In the genomic region with DNA sequence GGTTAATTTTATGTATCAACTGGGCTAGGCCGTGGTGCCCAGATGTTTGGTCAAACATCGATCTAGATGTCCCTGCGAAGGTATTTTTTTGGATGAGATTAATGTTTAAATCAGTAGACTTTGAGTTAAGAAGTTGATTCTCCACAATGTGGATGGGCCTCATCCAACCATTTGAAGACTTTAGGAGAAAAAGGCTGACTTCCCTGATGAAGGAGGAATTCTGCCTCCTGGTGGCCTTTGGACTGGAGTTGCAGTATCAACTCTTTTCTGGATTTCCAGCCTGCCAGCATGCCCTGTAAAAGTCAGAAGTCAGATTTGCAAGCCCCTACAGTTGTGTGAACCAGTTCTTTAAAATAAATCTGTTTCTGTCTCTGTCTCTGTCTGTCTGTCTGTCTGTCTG, we compare ENCODE assay signal across 9 cellular contexts.
DNase-seq lines count a peak whose midpoint lies in the region; ATAC-seq, FAIRE-seq and TF ChIP-seq lines count a peak whose summit lies in the region.
"Had no signal": no experiment of that assay in that cellular context is flagged by ENCODE, and none has a peak within 500 bp of the region (broad histone marks: within the 10 kb centered on the region; RNA-seq: fewer than 3 reads in every experiment).

No MANE protein-coding gene starts in this region.

- no peaks in the 10 kb centered on the region for H4K20me1 ChIP-seq in K562 (replicated peaks; ENCODE audit: control insufficient read depth, insufficient read depth, low read length)

- H3K27me3 Mint-ChIP-seq in natural killer cell treated with Interleukin-12 subunit alpha and Interleukin-12 subunit beta and Interleukin-15 and Interleukin-18, amount 100 ng/mL, for 72 hours, result peaks cover 16 to 37% of the 10 kb centered on the region in 2 donors
- H3K27me3 Mint-ChIP-seq: stimulated activated naive CD8-positive, alpha-beta T cell treated with anti-CD3 and anti-CD28 coated beads, Interleukin-15, Interleukin-2, amounts not matched to agents 100 ng/mL and 50 ng/mL, for 24 hours had no signal

- H3K4me1 Mint-ChIP-seq in natural killer cell treated with Interleukin-12 subunit alpha and Interleukin-12 subunit beta and Interleukin-15 and Interleukin-18, amount 100 ng/mL, for 72 hours (ENCODE audit: low read depth in 2 of 2), result no peaks in the 10 kb centered on the region

- TF ChIP-seq CTCF in AG10803 (conservative IDR thresholded peaks at IDR 0.05; ENCODE audit: low read length) (peak; percentile 66), K562 (IDR thresholded peaks at IDR 0.05 in 2 of 3, conservative IDR thresholded peaks at IDR 0.05 in 1 of 3; ENCODE audit: insufficient read depth in 2 of 3, low read depth in 1 of 3, low read length in 3 of 3) (peak; percentile 51 to 70 (median 58); a peak in 5 of 6 replicates), right lobe of liver (IDR thresholded peaks at IDR 0.05) (peak; percentile 28 to 53 (median 36))

- no peak overlapping the region for H3K27ac ChIP-seq in K562 (ENCODE audit: extremely low read depth, low read depth, low read length)
- no peak overlapping the region for H3K27ac ChIP-seq in right lobe of liver

- H3K4me1 ChIP-seq in K562 (replicated peaks in 1 of 2; ENCODE audit: control insufficient read depth in 2 of 2, insufficient read depth in 2 of 2, low read length in 2 of 2) (peaks cover 3 to 13% of the 10 kb centered on the region in 2 experiments; a peak in 2 of 5 replicates), right lobe of liver (peaks cover 0 to 8% (median 0%) of the 10 kb centered on the region in 4 donors)

- H3K27ac Mint-ChIP-seq in natural killer cell treated with Interleukin-12 subunit alpha and Interleukin-12 subunit beta and Interleukin-15 and Interleukin-18, amount 100 ng/mL, for 72 hours, result no peak overlapping the region
- H3K27ac Mint-ChIP-seq: stimulated activated naive CD8-positive, alpha-beta T cell treated with anti-CD3 and anti-CD28 coated beads, Interleukin-15, Interleukin-2, amounts not matched to agents 100 ng/mL and 50 ng/mL, for 24 hours had no signal

- no peaks in the 10 kb centered on the region for H3K9me3 ChIP-seq in K562 (replicated peaks; ENCODE audit: control insufficient read depth, insufficient read depth, low read depth, low read length)
- no peaks in the 10 kb centered on the region for H3K9me3 ChIP-seq in right lobe of liver

- H3K27me3 ChIP-seq in K562 (ENCODE audit: control insufficient read depth in 2 of 2, insufficient read depth in 2 of 2, low read length in 2 of 2) (peaks cover 0 to 10% of the 10 kb centered on the region in 2 experiments; a peak in 2 of 5 replicates), right lobe of liver (no peaks in the 10 kb centered on the region)

- peak; percentile 70 for ATAC-seq in K562
- ATAC-seq in right lobe of liver, result peak in 2 of 4 donors; percentile 25 to 39
- no peak for ATAC-seq in HG03135 (IDR thresholded peaks at IDR 0.05; ENCODE audit: unreplicated experiment)
- ATAC-seq in natural killer cell treated with Interleukin-12 subunit alpha and Interleukin-12 subunit beta and Interleukin-15 and Interleukin-18, amount 100 ng/mL, for 72 hours, result no peak
- ATAC-seq in HG03039 (IDR thresholded peaks at IDR 0.05; ENCODE audit: unreplicated experiment), result no peak

- H3K9ac ChIP-seq in K562 (ENCODE audit: insufficient read depth in 1 of 2, low read depth in 2 of 2, low read length in 2 of 2), result no peak overlapping the region

- H3K36me3 ChIP-seq in K562 (ENCODE audit: control insufficient read depth, insufficient read depth, low read length), result no peaks in the 10 kb centered on the region
- H3K36me3 ChIP-seq in right lobe of liver, result no peaks in the 10 kb centered on the region

- in situ Hi-C loops in K562 (cut with MboI), result loop anchor here (5.0 kb wide), 1 partner anchor 145 kb away; no protein-coding TSS in a partner anchor

- POLR2A ChIA-PET in K562 (lab: Yijun Ruan, JAX), result no interaction called here

- no peaks in the 10 kb centered on the region for H3K9me1 ChIP-seq in K562 (ENCODE audit: control insufficient read depth, insufficient read depth, low read length)

- 4% methylated on average over 3 of the region's 3 CpGs for WGBS in K562 (ENCODE audit: insufficient coverage, low coverage, missing lambda C conversion rate)
- 73% methylated on average over 3 of the region's 3 CpGs for WGBS in right lobe of liver (ENCODE audit: insufficient coverage, low coverage, low lambda C conversion rate, missing lambda C conversion rate)

- no peaks in the 10 kb centered on the region for H3K9me3 Mint-ChIP-seq in natural killer cell treated with Interleukin-12 subunit alpha and Interleukin-12 subunit beta and Interleukin-15 and Interleukin-18, amount 100 ng/mL, for 72 hours

- no peak for TF ChIP-seq EP300 in K562 (IDR thresholded peaks at IDR 0.05; ENCODE audit: low read length)

- FAIRE-seq in K562 (lab: Jason Lieb, UNC), result peak; percentile 84

- no peak overlapping the region for H3K4me3 Mint-ChIP-seq in natural killer cell treated with Interleukin-12 subunit alpha and Interleukin-12 subunit beta and Interleukin-15 and Interleukin-18, amount 100 ng/mL, for 72 hours
- H3K4me3 Mint-ChIP-seq: stimulated activated naive CD8-positive, alpha-beta T cell treated with anti-CD3 and anti-CD28 coated beads, Interleukin-15, Interleukin-2, amounts not matched to agents 100 ng/mL and 50 ng/mL, for 24 hours had no signal

- H3K36me3 Mint-ChIP-seq in natural killer cell treated with Interleukin-12 subunit alpha and Interleukin-12 subunit beta and Interleukin-15 and Interleukin-18, amount 100 ng/mL, for 72 hours, result no peaks in the 10 kb centered on the region

- no TSS peak for BruUV-seq in K562 (replicated peaks; lab: Mats Ljungman, UMichigan)

- peak; percentile 56 for DNase-seq in AG10803 (ENCODE audit: low read depth)
- DNase-seq in HT1080 (ENCODE audit: low read depth), result peak; percentile 5
- peak; percentile 26 to 51 (median 36) for DNase-seq in K562 (ENCODE audit: extremely low read depth in 1 of 4, low spot score in 3 of 4)
- DNase-seq in right lobe of liver, result no peak
- DNase-seq in natural killer cell treated with Interleukin-12 subunit alpha and Interleukin-12 subunit beta and Interleukin-15 and Interleukin-18, amount 100 ng/mL, for 72 hours (ENCODE audit: low spot score), result no peak
- DNase-seq in central memory CD4-positive, alpha-beta T cell, result no peak

- no peak overlapping the region for H3K4me2 ChIP-seq in K562 (ENCODE audit: insufficient read depth, low read length)

- no peaks in the 10 kb centered on the region for H3K79me2 ChIP-seq in K562 (ENCODE audit: control insufficient read depth, insufficient read depth, low read length)

- H2AFZ ChIP-seq in K562 (ENCODE audit: low read depth, low read length), result no peak overlapping the region

- TF ChIP-seq POLR2A in K562 (conservative IDR thresholded peaks at IDR 0.05) (no peak), right lobe of liver (IDR thresholded peaks at IDR 0.05) (no peak)

- intact Hi-C loops in K562 (cut with micrococcal nuclease), result loop anchor here (1.0 to 2.0 kb wide), 2 partner anchors 92 to 147 kb away; a partner anchor contains a TSS
- intact Hi-C loops in right lobe of liver (cut with DNase I), result no loop called here

- H3K4me3 ChIP-seq in AG10803 (ENCODE audit: low read length), result no peak overlapping the region
- no peak overlapping the region for H3K4me3 ChIP-seq in K562
- H3K4me3 ChIP-seq in right lobe of liver, result no peak overlapping the region

- CTCF ChIA-PET in K562 (lab: Yijun Ruan, JAX; ENCODE audit: low intra/inter-chr PET ratio), result interaction anchor here (1.1 kb wide), 2 partner anchors 93 to 124 kb away, joined by 3 read pairs; no protein-coding TSS in a partner anchor

- peak; percentile 41 to 74 for TF ChIP-seq RAD21 in K562 (CRISPR knock-in tag; conservative IDR thresholded peaks at IDR 0.05 in 1 of 2, IDR thresholded peaks at IDR 0.05 in 1 of 2)

TF ChIP-seq in K562, 482 proteins besides CTCF, POLR2A, EP300 and RAD21:
- TF ChIP-seq TBL1XR1 (IDR thresholded peaks at IDR 0.05; ENCODE audit: low read length in 2 of 2) (no peak), RFX7 (CRISPR knock-in tag; IDR thresholded peaks at IDR 0.05) (no peak), E2F3 (CRISPR knock-in tag; IDR thresholded peaks at IDR 0.05) (no peak), SREBF1 (IDR thresholded peaks at IDR 0.05; ENCODE audit: borderline replicate concordance, low read depth, low read length) (no peak), SMC3 (conservative IDR thresholded peaks at IDR 0.05; ENCODE audit: insufficient read depth, low read depth, low read length) (peak; percentile 76), ZNF239 (CRISPR knock-in tag; IDR thresholded peaks at IDR 0.05) (no peak), CBFA2T2 (conservative IDR thresholded peaks at IDR 0.05) (no peak)
- TF ChIP-seq, protein P1, sequence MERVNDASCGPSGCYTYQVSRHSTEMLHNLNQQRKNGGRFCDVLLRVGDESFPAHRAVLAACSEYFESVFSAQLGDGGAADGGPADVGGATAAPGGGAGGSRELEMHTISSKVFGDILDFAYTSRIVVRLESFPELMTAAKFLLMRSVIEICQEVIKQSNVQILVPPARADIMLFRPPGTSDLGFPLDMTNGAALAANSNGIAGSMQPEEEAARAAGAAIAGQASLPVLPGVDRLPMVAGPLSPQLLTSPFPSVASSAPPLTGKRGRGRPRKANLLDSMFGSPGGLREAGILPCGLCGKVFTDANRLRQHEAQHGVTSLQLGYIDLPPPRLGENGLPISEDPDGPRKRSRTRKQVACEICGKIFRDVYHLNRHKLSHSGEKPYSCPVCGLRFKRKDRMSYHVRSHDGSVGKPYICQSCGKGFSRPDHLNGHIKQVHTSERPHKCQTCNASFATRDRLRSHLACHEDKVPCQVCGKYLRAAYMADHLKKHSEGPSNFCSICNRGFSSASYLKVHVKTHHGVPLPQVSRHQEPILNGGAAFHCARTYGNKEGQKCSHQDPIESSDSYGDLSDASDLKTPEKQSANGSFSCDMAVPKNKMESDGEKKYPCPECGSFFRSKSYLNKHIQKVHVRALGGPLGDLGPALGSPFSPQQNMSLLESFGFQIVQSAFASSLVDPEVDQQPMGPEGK (CRISPR knock-in tag; IDR thresholded peaks at IDR 0.05; ENCODE audit: borderline replicate concordance), result no peak
- TF ChIP-seq, protein P2, sequence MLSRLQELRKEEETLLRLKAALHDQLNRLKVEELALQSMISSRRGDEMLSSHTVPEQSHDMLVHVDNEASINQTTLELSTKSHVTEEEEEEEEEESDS (CRISPR knock-in tag; IDR thresholded peaks at IDR 0.05), result no peak

Comparison
In these comparisons a context has a peak if more than half of its experiments do, and no peak if none do; other contexts are left out.
1. DNase-seq: peak in AG10803 (single experiment), HT1080 (single experiment) and K562 (4 of 4); none in right lobe of liver (0 of 3), natural killer cell treated with Interleukin-12 subunit alpha and Interleukin-12 subunit beta and Interleukin-15 and Interleukin-18, amount 100 ng/mL, for 72 hours (single experiment) and central memory CD4-positive, alpha-beta T cell (single experiment).
2. Peak in every context shown above with its lines, with median percentiles within 50 percentile points of each other: CTCF ChIP-seq.